Comparison of ENCODE assay signal across 12 cellular contexts in genomic region chr14:88599321-88599720, GRCh38. TPM values are rescaled to one million over a fixed set of nuclear protein-coding genes. Genes with fewer than 3 reads are reported as not detected.
A peak's percentile ranks its signal among the peaks of the same experiment; 100 is the strongest.
DNase-seq lines count a peak whose midpoint lies in the region; ATAC-seq and TF ChIP-seq lines count a peak whose summit lies in the region.
"Had no signal": no experiment of that assay in that cellular context is flagged by ENCODE, and none has a peak within 500 bp of the region (broad histone marks: within the 10 kb centered on the region; RNA-seq: fewer than 3 reads in every experiment).

No MANE protein-coding gene starts in this region.

- H3K9me2 ChIP-seq in GM23338 (ENCODE audit: insufficient read depth), result no peaks in the 10 kb centered on the region

- H3K27ac ChIP-seq in GM23338 (ENCODE audit: low read depth), result 0 out of 2 replicates have a peak overlapping the region, but pooled peaks have one; percentile 39
- H3K27ac ChIP-seq in WERI-Rb-1, result no peak overlapping the region
- H3K27ac ChIP-seq: left ventricle myocardium inferior had no signal

- no peak overlapping the region for H3K4me2 ChIP-seq in GM23338

- H4K20me1 ChIP-seq in GM23338 (replicated peaks; ENCODE audit: insufficient read depth), result no peaks in the 10 kb centered on the region; the same call in 1 of the 2 replicates

- no peak for DNase-seq in natural killer cell treated with Interleukin-12 subunit alpha and Interleukin-12 subunit beta and Interleukin-15 and Interleukin-18, amount 100 ng/mL, for 72 hours (ENCODE audit: low spot score)
- DNase-seq in natural killer cell, result no peak
- DNase-seq in GM23338 (ENCODE audit: low spot score), result no peak
- DNase-seq in stimulated activated naive CD8-positive, alpha-beta T cell treated with anti-CD3 and anti-CD28 coated beads, Interleukin-15, amount 100 ng/mL, for 72 hours, result no peak
- no peak for DNase-seq in NCI-H187 treated with DMSO at 0.1 percent for 48 hours (lab: John Stamatoyannopoulos, UW)
- no peak for DNase-seq in NCI-H146 treated with DMSO at 0.1 percent for 48 hours (lab: John Stamatoyannopoulos, UW; ENCODE audit: unreplicated experiment)
- no peak for DNase-seq in WERI-Rb-1
- DNase-seq: cerebellar nuclear complex, left ventricle myocardium inferior, NCI-H524, SIG-M5 had no signal

- 0 out of 2 replicates have a peak, but pooled peaks cover 5% of the 10 kb centered on the region for H3K79me2 ChIP-seq in GM23338 (replicated peaks; ENCODE audit: insufficient read depth)

- peaks cover 11 to 21% of the 10 kb centered on the region in 2 donors for H3K4me1 Mint-ChIP-seq in natural killer cell treated with Interleukin-12 subunit alpha and Interleukin-12 subunit beta and Interleukin-15 and Interleukin-18, amount 100 ng/mL, for 72 hours (ENCODE audit: low read depth in 2 of 2)
- H3K4me1 Mint-ChIP-seq in natural killer cell, result peaks cover 9 to 19% of the 10 kb centered on the region in 2 donors
- peaks cover 6% of the 10 kb centered on the region; the same call in 2 of the 3 replicates for H3K4me1 Mint-ChIP-seq in GM23338
- peaks cover 41% of the 10 kb centered on the region for H3K4me1 Mint-ChIP-seq in stimulated activated naive CD8-positive, alpha-beta T cell treated with anti-CD3 and anti-CD28 coated beads, Interleukin-15, amount 100 ng/mL, for 72 hours

- no peaks in the 10 kb centered on the region for H3K27me3 ChIP-seq in GM23338 (ENCODE audit: insufficient read depth)
- H3K27me3 ChIP-seq in WERI-Rb-1 (ENCODE audit: insufficient read depth, low read depth, severe bottlenecking), result no peaks in the 10 kb centered on the region

- no peaks in the 10 kb centered on the region for H3K27me3 Mint-ChIP-seq in natural killer cell treated with Interleukin-12 subunit alpha and Interleukin-12 subunit beta and Interleukin-15 and Interleukin-18, amount 100 ng/mL, for 72 hours
- H3K27me3 Mint-ChIP-seq in natural killer cell (ENCODE audit: low read depth in 2 of 2) (no peaks in the 10 kb centered on the region), GM23338 (ENCODE audit: insufficient read depth, low read depth, poor library complexity) (peaks cover 2% of the 10 kb centered on the region)
- H3K27me3 Mint-ChIP-seq in stimulated activated naive CD8-positive, alpha-beta T cell treated with anti-CD3 and anti-CD28 coated beads, Interleukin-15, amount 100 ng/mL, for 72 hours, result no peaks in the 10 kb centered on the region

- no peak overlapping the region for H3K4me3 ChIP-seq in GM23338
- H3K4me3 ChIP-seq in WERI-Rb-1 (ENCODE audit: low read depth, low read length), result no peak overlapping the region
- H3K4me3 ChIP-seq: left ventricle myocardium inferior had no signal

- H3F3A ChIP-seq in GM23338 (replicated peaks; ENCODE audit: low read depth), result no peaks in the 10 kb centered on the region

- TF ChIP-seq CTCF in natural killer cell (IDR thresholded peaks at IDR 0.05), result no peak
- TF ChIP-seq CTCF in GM23338 (conservative IDR thresholded peaks at IDR 0.05; ENCODE audit: low read depth in 2 of 2), result no peak
- TF ChIP-seq CTCF in WERI-Rb-1 (IDR thresholded peaks at IDR 0.05; ENCODE audit: low read depth, low read length), result no peak

- peak overlapping the region; percentile 81 to 83 for H3K27ac Mint-ChIP-seq in natural killer cell treated with Interleukin-12 subunit alpha and Interleukin-12 subunit beta and Interleukin-15 and Interleukin-18, amount 100 ng/mL, for 72 hours
- peak overlapping the region in 1 of 2 donors; percentile 5 for H3K27ac Mint-ChIP-seq in natural killer cell
- 0 out of 2 replicates have a peak overlapping the region, but pooled peaks have one; percentile 9 for H3K27ac Mint-ChIP-seq in GM23338
- H3K27ac Mint-ChIP-seq in stimulated activated naive CD8-positive, alpha-beta T cell treated with anti-CD3 and anti-CD28 coated beads, Interleukin-15, amount 100 ng/mL, for 72 hours, result peak overlapping the region in 1 of 2 donors; percentile 87

- H3K9me3 ChIP-seq in WERI-Rb-1 (ENCODE audit: severe bottlenecking), result no peaks in the 10 kb centered on the region
- H3K9me3 ChIP-seq: left ventricle myocardium inferior had no signal

- intact Hi-C loops in natural killer cell (cut with micrococcal nuclease), result no loop called here

- peaks cover 36% of the 10 kb centered on the region for H3K36me3 ChIP-seq in GM23338 (ENCODE audit: insufficient read depth)
- H3K36me3 ChIP-seq in WERI-Rb-1, result peaks cover 78% of the 10 kb centered on the region

- peaks cover 29% of the 10 kb centered on the region for H3K36me3 Mint-ChIP-seq in natural killer cell treated with Interleukin-12 subunit alpha and Interleukin-12 subunit beta and Interleukin-15 and Interleukin-18, amount 100 ng/mL, for 72 hours
- H3K36me3 Mint-ChIP-seq in natural killer cell (peaks cover 40% of the 10 kb centered on the region), GM23338 (ENCODE audit: low read depth) (peaks cover 72% of the 10 kb centered on the region)

- peak overlapping the region; percentile 80 for H3K4me3 Mint-ChIP-seq in natural killer cell treated with Interleukin-12 subunit alpha and Interleukin-12 subunit beta and Interleukin-15 and Interleukin-18, amount 100 ng/mL, for 72 hours
- H3K4me3 Mint-ChIP-seq in natural killer cell, result no peak overlapping the region
- no peak overlapping the region for H3K4me3 Mint-ChIP-seq in GM23338
- H3K4me3 Mint-ChIP-seq in stimulated activated naive CD8-positive, alpha-beta T cell treated with anti-CD3 and anti-CD28 coated beads, Interleukin-15, amount 100 ng/mL, for 72 hours, result peak overlapping the region; percentile 43 to 76

- H3K9me3 Mint-ChIP-seq in natural killer cell treated with Interleukin-12 subunit alpha and Interleukin-12 subunit beta and Interleukin-15 and Interleukin-18, amount 100 ng/mL, for 72 hours, result no peaks in the 10 kb centered on the region
- H3K9me3 Mint-ChIP-seq in natural killer cell (no peaks in the 10 kb centered on the region), GM23338 (no peaks in the 10 kb centered on the region)
- no peaks in the 10 kb centered on the region for H3K9me3 Mint-ChIP-seq in stimulated activated naive CD8-positive, alpha-beta T cell treated with anti-CD3 and anti-CD28 coated beads, Interleukin-15, amount 100 ng/mL, for 72 hours

- ATAC-seq in natural killer cell treated with Interleukin-12 subunit alpha and Interleukin-12 subunit beta and Interleukin-15 and Interleukin-18, amount 100 ng/mL, for 72 hours, result no peak
- no peak for ATAC-seq in natural killer cell
- ATAC-seq in GM23338, result no peak
- peak; percentile 15 for ATAC-seq in HG03469 (IDR thresholded peaks at IDR 0.05; ENCODE audit: unreplicated experiment)
- no peak for ATAC-seq in stimulated activated naive CD8-positive, alpha-beta T cell treated with anti-CD3 and anti-CD28 coated beads, Interleukin-15, amount 100 ng/mL, for 72 hours

- H3K4me1 ChIP-seq in GM23338 (ENCODE audit: insufficient read depth), result no peaks in the 10 kb centered on the region
- H3K4me1 ChIP-seq: left ventricle myocardium inferior had no signal

- H2AFZ ChIP-seq in GM23338, result no peak overlapping the region

RNA-seq across cellular contexts. Expression of gene ZC3H14, which starts 36.5 kb away (rescaled TPM):
- total RNA-seq in natural killer cell treated with Interleukin-12 subunit alpha and Interleukin-12 subunit beta and Interleukin-15 and Interleukin-18, amount 100 ng/mL, for 72 hours, result 10 to 100 TPM; 34.6 to 61.9 TPM
- total RNA-seq in natural killer cell, result 10 to 100 TPM; 44.1 to 54.5 (median 53.4) TPM
- total RNA-seq in GM23338 (2014; rRNA removed; shearing (Covaris generic)), result 80.3 and 87.9 TPM in 2 replicates
- polyA plus RNA-seq in GM23338 (2016; fragmentation: Nextera tagmentation; extraction: Ambion mirVana), result 55.8 and 63.2 TPM in 2 replicates

RNA-seq across cellular contexts. Expression of gene PTPN21, which starts 44.5 kb away (rescaled TPM):
- total RNA-seq in natural killer cell treated with Interleukin-12 subunit alpha and Interleukin-12 subunit beta and Interleukin-15 and Interleukin-18, amount 100 ng/mL, for 72 hours, result under 1 TPM; 0.50 to 0.53 TPM
- under 1 TPM in 1 of 3 donors, not detected in 2; 0.15 TPM for total RNA-seq in natural killer cell
- total RNA-seq in GM23338 (2014; rRNA removed; shearing (Covaris generic)), result 5.2 and 5.6 TPM in 2 replicates
- polyA plus RNA-seq in GM23338 (2016; fragmentation: Nextera tagmentation; extraction: Ambion mirVana), result 2.3 and 2.7 TPM in 2 replicates

Comparison
In these comparisons a context has a peak if more than half of its experiments do, and no peak if none do; other contexts are left out.
1. H3K4me3 Mint-ChIP-seq: peak in natural killer cell treated with Interleukin-12 subunit alpha and Interleukin-12 subunit beta and Interleukin-15 and Interleukin-18, amount 100 ng/mL, for 72 hours (single experiment) and stimulated activated naive CD8-positive, alpha-beta T cell treated with anti-CD3 and anti-CD28 coated beads, Interleukin-15, amount 100 ng/mL, for 72 hours (2 of 2); none in natural killer cell (single experiment) and GM23338 (single experiment).